Comparison of ENCODE assay signal across 21 cellular contexts in genomic region chr1:17136936-17137335, GRCh38. TPM values are rescaled to one million over a fixed set of nuclear protein-coding genes. Genes with fewer than 3 reads are reported as not detected.
"Had no signal": no experiment of that assay in that cellular context is flagged by ENCODE, and none has a peak within 500 bp of the region (broad histone marks: within the 10 kb centered on the region; RNA-seq: fewer than 3 reads in every experiment).

No MANE protein-coding gene starts in this region.

- DNase-seq: dermis blood vessel endothelial cell; effector memory CD4-positive, alpha-beta T cell; hypothalamus; natural killer cell; occipital lobe; ovary; psoas muscle; right cardiac atrium; sigmoid colon; stimulated activated CD4-positive, alpha-beta T cell treated with anti-CD3 and anti-CD28 coated beads, Interleukin-2, amount 100 ng/mL, for 24 hours; stimulated activated CD4-positive, alpha-beta T cell treated with anti-CD3 and anti-CD28 coated beads, Interleukin-4, amount 100 ng/mL, for 24 hours; stimulated activated naive CD4-positive, alpha-beta T cell treated with Interleukin-2 at 50 U/mL for 16 hours; stomach; thyroid gland had no signal

- H3K4me1 ChIP-seq: esophagus muscularis mucosa, psoas muscle, sigmoid colon, stomach, thyroid gland, vagina had no signal

- H3K4me3 ChIP-seq: esophagus muscularis mucosa, lung, ovary, psoas muscle, sigmoid colon, stomach, thyroid gland, vagina had no signal

- H3K27ac Mint-ChIP-seq: memory B cell; natural killer cell; stimulated activated effector memory CD8-positive, alpha-beta T cell treated with anti-CD3 and anti-CD28 coated beads, Interleukin-12 subunit alpha, Interleukin-12 subunit beta, amount 100 ng/mL, for 72 hours had no signal

- H3K27me3 ChIP-seq: ovary, thyroid gland, vagina had no signal

- H3K4me1 Mint-ChIP-seq: natural killer cell; stimulated activated effector memory CD8-positive, alpha-beta T cell treated with anti-CD3 and anti-CD28 coated beads, Interleukin-12 subunit alpha, Interleukin-12 subunit beta, amount 100 ng/mL, for 72 hours had no signal

- H3K9me3 ChIP-seq: esophagus muscularis mucosa, psoas muscle, sigmoid colon, thyroid gland, vagina had no signal

- ATAC-seq: natural killer cell; psoas muscle; right cardiac atrium; stimulated activated effector memory CD8-positive, alpha-beta T cell treated with anti-CD3 and anti-CD28 coated beads, Interleukin-12 subunit alpha, Interleukin-12 subunit beta, amount 100 ng/mL, for 72 hours had no signal

- H3K36me3 Mint-ChIP-seq: natural killer cell; stimulated activated effector memory CD8-positive, alpha-beta T cell treated with anti-CD3 and anti-CD28 coated beads, Interleukin-12 subunit alpha, Interleukin-12 subunit beta, amount 100 ng/mL, for 72 hours had no signal

- H3K9me3 Mint-ChIP-seq: memory B cell; natural killer cell; stimulated activated effector memory CD8-positive, alpha-beta T cell treated with anti-CD3 and anti-CD28 coated beads, Interleukin-12 subunit alpha, Interleukin-12 subunit beta, amount 100 ng/mL, for 72 hours had no signal

- H3K27ac ChIP-seq: esophagus muscularis mucosa, ovary, psoas muscle, sigmoid colon, stomach, thyroid gland, vagina had no signal

- H3K36me3 ChIP-seq: esophagus muscularis mucosa, ovary, sigmoid colon, stomach, thyroid gland, vagina had no signal

- H3K4me3 Mint-ChIP-seq: memory B cell; natural killer cell; stimulated activated effector memory CD8-positive, alpha-beta T cell treated with anti-CD3 and anti-CD28 coated beads, Interleukin-12 subunit alpha, Interleukin-12 subunit beta, amount 100 ng/mL, for 72 hours had no signal

RNA-seq across cellular contexts. Expression of gene PADI2, which starts 17.7 kb away (rescaled TPM):
- total RNA-seq: endothelial cell of umbilical vein, fibroblast of lung had no signal
- polyA plus RNA-seq: endothelial cell of umbilical vein had no signal
